8 cellular contexts compared by ENCODE assay signal in genomic region chr11:818396-819128, GRCh38. TPM values are rescaled to one million over a fixed set of nuclear protein-coding genes. Genes with fewer than 3 reads are reported as not detected.
DNase-seq lines count a peak whose midpoint lies in the region; ATAC-seq and TF ChIP-seq lines count a peak whose summit lies in the region.

PNPLA2 (plus strand) TSS chr11:818914; CDS start chr11:819719, 805 bp downstream.

- H3K27me3 ChIP-seq in DND-41 (ENCODE audit: insufficient read depth, low read length, poor library complexity) = no peaks in the 10 kb centered on the region
- H3K27me3 ChIP-seq in MG63 = no peaks in the 10 kb centered on the region
- no peaks in the 10 kb centered on the region for H3K27me3 ChIP-seq in dorsolateral prefrontal cortex
- H3K27me3 ChIP-seq in vagina = no peaks in the 10 kb centered on the region

- H3K9me3 ChIP-seq in DND-41 (ENCODE audit: insufficient read depth, low read length, severe bottlenecking) (no peaks in the 10 kb centered on the region), MG63 (no peaks in the 10 kb centered on the region), mesodermal cell (ENCODE audit: control insufficient read depth, low read length) (no peaks in the 10 kb centered on the region), vagina (no peaks in the 10 kb centered on the region)

- H3K4me1 ChIP-seq in DND-41 (ENCODE audit: insufficient read depth, low read length) = peaks cover 26% of the 10 kb centered on the region
- peaks cover 11% of the 10 kb centered on the region for H3K4me1 ChIP-seq in mesodermal cell (ENCODE audit: control insufficient read depth, insufficient read depth, low read length, poor library complexity, severe bottlenecking)
- peaks cover 35% of the 10 kb centered on the region for H3K4me1 ChIP-seq in vagina

- WGBS in mesodermal cell (ENCODE audit: insufficient coverage in 2 of 2), 2 experiments = 67 to 79% methylated on average over 19 to 20 of the region's 20 CpGs

- TF ChIP-seq CTCF in DND-41 (IDR thresholded peaks at IDR 0.05; ENCODE audit: borderline replicate concordance, extremely low read depth, low read length, poor library complexity, severe bottlenecking) = no peak
- no peak for TF ChIP-seq CTCF in dorsolateral prefrontal cortex (IDR thresholded peaks at IDR 0.05 in 54 of 56, conservative IDR thresholded peaks at IDR 0.05 in 2 of 56; ENCODE audit: low read depth in 1 of 56, partially characterized antibody in 56 of 56)
- no peak for TF ChIP-seq CTCF in vagina (IDR thresholded peaks at IDR 0.05)

- DNase-seq in DND-41 (no peak), MG63 (no peak), dorsolateral prefrontal cortex (no peak), vagina (ENCODE audit: extremely low spot score in 2 of 2) (no peak), NCI-H524 (lab: John Stamatoyannopoulos, UW) (no peak), NCI-H1694 (lab: John Stamatoyannopoulos, UW) (no peak)

- peak within 1 kb of the TSS; percentile 64 for H2AFZ ChIP-seq in DND-41 (ENCODE audit: low read depth, low read length)

- peaks cover 34% of the 10 kb centered on the region for H4K20me1 ChIP-seq in DND-41 (ENCODE audit: insufficient read depth, low read length)

- peak within 1 kb of the TSS; percentile 100 for H3K4me2 ChIP-seq in DND-41 (ENCODE audit: insufficient read depth, low read length)

- H3K4me3 ChIP-seq in DND-41 (ENCODE audit: low read depth in 1 of 2, low read length in 2 of 2) = peak within 1 kb of the TSS; percentile 74 to 87
- H3K4me3 ChIP-seq in MG63 = peak within 1 kb of the TSS; percentile 57
- peak within 1 kb of the TSS; percentile 37 to 98 (median 85) for H3K4me3 ChIP-seq in dorsolateral prefrontal cortex
- H3K4me3 ChIP-seq in mesodermal cell (ENCODE audit: extremely low read depth, insufficient read depth, low read length, poor library complexity, severe bottlenecking) = peak within 1 kb of the TSS; percentile 71
- H3K4me3 ChIP-seq in vagina = peak within 1 kb of the TSS; percentile 95 to 98

- H3K79me2 ChIP-seq in DND-41 (ENCODE audit: insufficient read depth, low read length) = peaks cover 23% of the 10 kb centered on the region

- H3K9ac ChIP-seq in DND-41 (ENCODE audit: low read depth, low read length) = peak within 1 kb of the TSS; percentile 92

- peak within 1 kb of the TSS; percentile 76 for H3K27ac ChIP-seq in DND-41 (ENCODE audit: low read length)
- peak within 1 kb of the TSS in 58 of 59 donors; percentile 40 to 93 (median 84) for H3K27ac ChIP-seq in dorsolateral prefrontal cortex
- peak within 1 kb of the TSS; percentile 36 for H3K27ac ChIP-seq in mesodermal cell (ENCODE audit: low read depth, low read length, severe bottlenecking)
- H3K27ac ChIP-seq in vagina = peak within 1 kb of the TSS; percentile 89

- peaks cover 23% of the 10 kb centered on the region for H3K36me3 ChIP-seq in DND-41 (ENCODE audit: insufficient read depth, low read length)
- H3K36me3 ChIP-seq in MG63 = peaks cover 29% of the 10 kb centered on the region
- H3K36me3 ChIP-seq in mesodermal cell (ENCODE audit: control insufficient read depth, insufficient read depth, low read length) = peaks cover 26% of the 10 kb centered on the region
- H3K36me3 ChIP-seq in vagina = peaks cover 0 to 13% of the 10 kb centered on the region in 2 donors

- ATAC-seq in DND-41 (ENCODE audit: insufficient read depth, low read depth) (no peak), HG02973 (IDR thresholded peaks at IDR 0.05; ENCODE audit: unreplicated experiment) (no peak)

- TF ChIP-seq POLR2A in vagina (IDR thresholded peaks at IDR 0.05) = no peak

- intact Hi-C loops in dorsolateral prefrontal cortex (cut with DNase I) = no loop called here
- intact Hi-C loops in vagina (cut with DNase I) = no loop called here

RNA-seq across cellular contexts. Expression of gene PNPLA2, which starts in this region (rescaled TPM):
- 4.2 and 12.4 TPM in 2 replicates for total RNA-seq in MG63 (2014; rRNA removed; shearing (Covaris generic); ENCODE audit: low replicate concordance)
- total RNA-seq in dorsolateral prefrontal cortex (100 to 1,000 TPM in 4 of 120 experiments, 10 to 100 TPM in 116; 45.8 to 113 (median 69.3) TPM), vagina (103 TPM)
- 47.0 TPM for polyA plus RNA-seq in mesodermal cell (2013, experiment 1 of 2)
- 33.2 TPM for polyA plus RNA-seq in mesodermal cell (2013, experiment 2 of 2)

Comparison
In these comparisons a context has a peak if more than half of its experiments do, and no peak if none do; other contexts are left out.
1. H3K27ac ChIP-seq: peak in every context shown above with its lines; median percentile 89 in vagina; 84 in dorsolateral prefrontal cortex; 76 in DND-41; 36 in mesodermal cell.